In the genomic region with DNA sequence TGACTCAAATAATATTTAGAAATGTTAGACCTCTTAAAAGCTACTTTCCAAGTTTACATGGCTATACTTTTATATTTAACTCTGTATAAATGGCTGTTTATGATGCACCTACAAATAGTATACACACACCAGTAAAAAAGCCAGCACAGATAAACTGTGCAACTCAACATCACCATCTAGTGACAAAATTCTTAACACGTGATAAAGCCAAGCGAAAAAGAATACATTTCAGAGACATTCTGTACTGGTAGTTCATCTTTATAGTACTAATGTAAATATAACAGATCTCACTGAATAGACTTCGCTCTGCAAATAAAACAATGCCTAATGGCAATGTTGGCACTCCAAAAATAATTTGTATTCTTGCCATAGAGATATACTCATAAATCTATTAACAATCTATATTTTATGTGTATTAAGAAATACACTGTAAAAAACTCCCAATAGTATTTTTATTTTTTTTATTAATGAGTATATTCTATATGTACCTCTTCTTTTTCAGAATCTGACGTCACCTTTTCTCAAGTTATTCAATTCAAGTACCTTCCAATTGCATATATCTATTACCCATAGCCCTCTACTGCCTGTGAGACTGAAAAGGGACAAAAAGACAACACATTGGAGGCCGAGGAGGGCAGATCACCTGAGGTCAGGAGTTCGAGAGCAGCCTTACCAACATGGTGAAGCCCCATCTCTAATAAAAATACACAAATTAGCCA, we compare ENCODE assay signal across 8 cellular contexts.
A peak's percentile ranks its signal among the peaks of the same experiment; 100 is the strongest.
DNase-seq lines count a peak whose midpoint lies in the region; ATAC-seq and TF ChIP-seq lines count a peak whose summit lies in the region.

No MANE protein-coding gene starts in this region.

- TF ChIP-seq POLR2A in upper lobe of left lung (IDR thresholded peaks at IDR 0.05), result no peak

- no peak overlapping the region for H2AK5ac ChIP-seq in neuronal stem cell (ENCODE audit: low read depth, low read length)

- peak; percentile 87 for ATAC-seq in GM18498 (IDR thresholded peaks at IDR 0.05; ENCODE audit: unreplicated experiment)
- ATAC-seq in HG03342 (IDR thresholded peaks at IDR 0.05; ENCODE audit: unreplicated experiment), result peak; percentile 66
- no peak for ATAC-seq in upper lobe of left lung (ENCODE audit: low FRiP score in 2 of 2)

- H3K9me3 ChIP-seq in upper lobe of left lung, result no peaks in the 10 kb centered on the region
- peaks cover 0 to 3% of the 10 kb centered on the region in 2 donors for H3K9me3 ChIP-seq in neuronal stem cell (replicated peaks in 1 of 2; ENCODE audit: control insufficient read depth in 2 of 2, insufficient read depth in 1 of 2, low read depth in 1 of 2, low read length in 2 of 2)

- H3K4me3 ChIP-seq in upper lobe of left lung (no peak overlapping the region), neuronal stem cell (ENCODE audit: low read length in 2 of 2) (no peak overlapping the region)

- H4K91ac ChIP-seq in neuronal stem cell (ENCODE audit: low read depth, low read length, poor library complexity), result no peak overlapping the region

- TF ChIP-seq EP300 in upper lobe of left lung (IDR thresholded peaks at IDR 0.05), result no peak

- H2BK15ac ChIP-seq in neuronal stem cell (ENCODE audit: low read length), result no peak overlapping the region

- H3K27me3 ChIP-seq in upper lobe of left lung, result no peaks in the 10 kb centered on the region
- H3K27me3 ChIP-seq in neuronal stem cell (ENCODE audit: control insufficient read depth in 3 of 3, insufficient read depth in 3 of 3, low read depth in 1 of 3, low read length in 3 of 3), result no peaks in the 10 kb centered on the region

- H4K8ac ChIP-seq in neuronal stem cell (ENCODE audit: low read depth, low read length), result no peak overlapping the region

- no peak overlapping the region for H3K9ac ChIP-seq in neuronal stem cell (ENCODE audit: low read depth, low read length, poor library complexity)

- H3K18ac ChIP-seq in neuronal stem cell (ENCODE audit: low read length), result no peak overlapping the region

- 67 to 69% methylated on average over 6 of the region's 6 CpGs for WGBS in upper lobe of left lung, 2 donors
- no CpG with 5 or more reads among the region's 6 CpGs for WGBS in neuronal stem cell (ENCODE audit: extremely low coverage in 2 of 2, insufficient read length in 2 of 2, insufficient replicate concordance in 1 of 2), 2 donors

- H2BK12ac ChIP-seq in neuronal stem cell (ENCODE audit: low read length), result no peak overlapping the region

- no peak overlapping the region for H2AFZ ChIP-seq in neuronal stem cell (ENCODE audit: low read length)

- H3K79me1 ChIP-seq in neuronal stem cell (ENCODE audit: low read depth, low read length), result no peaks in the 10 kb centered on the region

- no peak overlapping the region for H3K14ac ChIP-seq in neuronal stem cell (ENCODE audit: low read length)

- H3K4ac ChIP-seq in neuronal stem cell (ENCODE audit: low read length), result no peak overlapping the region

- H2BK5ac ChIP-seq in neuronal stem cell (ENCODE audit: low read length), result no peak overlapping the region

- no peak overlapping the region for H3K23ac ChIP-seq in neuronal stem cell (ENCODE audit: low read depth, low read length, poor library complexity)

- H3K27ac ChIP-seq in upper lobe of left lung, result no peak overlapping the region
- no peak overlapping the region for H3K27ac ChIP-seq in neuronal stem cell (replicated peaks; ENCODE audit: low read length)

- no peak overlapping the region for H3K4me2 ChIP-seq in neuronal stem cell (ENCODE audit: insufficient read depth, low read length, poor library complexity, severe bottlenecking)

- TF ChIP-seq CTCF in upper lobe of left lung (IDR thresholded peaks at IDR 0.05), result peak in 4 of 6 experiments; percentile 12 to 33 (median 28)

- H3K4me1 ChIP-seq in upper lobe of left lung, result no peaks in the 10 kb centered on the region
- H3K4me1 ChIP-seq in neuronal stem cell (ENCODE audit: control insufficient read depth in 2 of 2, insufficient read depth in 1 of 2, low read depth in 1 of 2, low read length in 2 of 2), result no peaks in the 10 kb centered on the region

- peak; percentile 27 for DNase-seq in A172 (ENCODE audit: low spot score)
- DNase-seq in RPMI7951 (ENCODE audit: low read depth), result peak; percentile 47
- peak; percentile 24 for DNase-seq in glomerular visceral epithelial cell (ENCODE audit: extremely low spot score)
- no peak for DNase-seq in upper lobe of left lung
- DNase-seq in NCI-H774 (lab: John Stamatoyannopoulos, UW), result no peak
- DNase-seq in neuronal stem cell (ENCODE audit: low spot score), result no peak

- no peak overlapping the region for H2BK120ac ChIP-seq in neuronal stem cell (ENCODE audit: low read depth, low read length)

- no peaks in the 10 kb centered on the region for H3K36me3 ChIP-seq in upper lobe of left lung
- no peaks in the 10 kb centered on the region for H3K36me3 ChIP-seq in neuronal stem cell (replicated peaks in 1 of 2; ENCODE audit: control insufficient read depth in 2 of 2, insufficient read depth in 2 of 2, low read length in 2 of 2)

Comparison
In these comparisons a context has a peak if more than half of its experiments do, and no peak if none do; other contexts are left out.
1. DNase-seq: peak in A172 (single experiment), RPMI7951 (single experiment) and glomerular visceral epithelial cell (single experiment); none in upper lobe of left lung (0 of 2), NCI-H774 (single experiment) and neuronal stem cell (single experiment).
2. ATAC-seq: peak in GM18498 (single experiment) and HG03342 (single experiment); none in upper lobe of left lung (0 of 2).